Comparison of ENCODE assay signal across 2 cellular contexts in the genomic region with DNA sequence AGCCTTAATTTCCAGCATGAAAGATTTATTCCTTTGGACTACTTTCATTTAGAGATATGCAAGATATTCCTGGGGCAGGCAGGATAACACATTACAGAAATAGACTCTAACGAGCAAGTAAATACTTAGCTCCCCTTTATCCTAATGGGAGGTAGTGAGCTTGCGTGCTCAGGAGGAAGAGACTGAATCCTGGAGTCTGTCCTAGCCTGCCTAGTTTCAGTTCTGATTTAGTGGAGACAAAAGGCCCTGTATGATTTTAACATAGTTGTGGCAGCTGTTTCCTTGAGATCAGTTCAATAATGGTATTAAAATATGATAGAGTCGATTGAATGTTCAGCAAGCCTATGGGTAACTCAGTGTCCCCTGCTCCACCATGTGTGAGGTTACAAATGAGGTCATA.
TF ChIP-seq lines count a peak whose summit lies in the region.

No MANE protein-coding gene starts in this region.

TF ChIP-seq in liver, 16 proteins besides CTCF, POLR2A, EP300 and RAD21 (continued from another document):
- TF ChIP-seq, protein P1, sequence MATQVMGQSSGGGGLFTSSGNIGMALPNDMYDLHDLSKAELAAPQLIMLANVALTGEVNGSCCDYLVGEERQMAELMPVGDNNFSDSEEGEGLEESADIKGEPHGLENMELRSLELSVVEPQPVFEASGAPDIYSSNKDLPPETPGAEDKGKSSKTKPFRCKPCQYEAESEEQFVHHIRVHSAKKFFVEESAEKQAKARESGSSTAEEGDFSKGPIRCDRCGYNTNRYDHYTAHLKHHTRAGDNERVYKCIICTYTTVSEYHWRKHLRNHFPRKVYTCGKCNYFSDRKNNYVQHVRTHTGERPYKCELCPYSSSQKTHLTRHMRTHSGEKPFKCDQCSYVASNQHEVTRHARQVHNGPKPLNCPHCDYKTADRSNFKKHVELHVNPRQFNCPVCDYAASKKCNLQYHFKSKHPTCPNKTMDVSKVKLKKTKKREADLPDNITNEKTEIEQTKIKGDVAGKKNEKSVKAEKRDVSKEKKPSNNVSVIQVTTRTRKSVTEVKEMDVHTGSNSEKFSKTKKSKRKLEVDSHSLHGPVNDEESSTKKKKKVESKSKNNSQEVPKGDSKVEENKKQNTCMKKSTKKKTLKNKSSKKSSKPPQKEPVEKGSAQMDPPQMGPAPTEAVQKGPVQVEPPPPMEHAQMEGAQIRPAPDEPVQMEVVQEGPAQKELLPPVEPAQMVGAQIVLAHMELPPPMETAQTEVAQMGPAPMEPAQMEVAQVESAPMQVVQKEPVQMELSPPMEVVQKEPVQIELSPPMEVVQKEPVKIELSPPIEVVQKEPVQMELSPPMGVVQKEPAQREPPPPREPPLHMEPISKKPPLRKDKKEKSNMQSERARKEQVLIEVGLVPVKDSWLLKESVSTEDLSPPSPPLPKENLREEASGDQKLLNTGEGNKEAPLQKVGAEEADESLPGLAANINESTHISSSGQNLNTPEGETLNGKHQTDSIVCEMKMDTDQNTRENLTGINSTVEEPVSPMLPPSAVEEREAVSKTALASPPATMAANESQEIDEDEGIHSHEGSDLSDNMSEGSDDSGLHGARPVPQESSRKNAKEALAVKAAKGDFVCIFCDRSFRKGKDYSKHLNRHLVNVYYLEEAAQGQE (IDR thresholded peaks at IDR 0.05), result no peak
- TF ChIP-seq ZBTB33 (IDR thresholded peaks at IDR 0.05), result no peak
- TF ChIP-seq GABPA (IDR thresholded peaks at IDR 0.05 in 1 of 2, conservative IDR thresholded peaks at IDR 0.05 in 1 of 2), result no peak
- TF ChIP-seq HNF4G (IDR thresholded peaks at IDR 0.05), result no peak
- no peak for TF ChIP-seq HNF4A (conservative IDR thresholded peaks at IDR 0.05)
- TF ChIP-seq MAX (IDR thresholded peaks at IDR 0.05), result no peak
- TF ChIP-seq FOXA2 (IDR thresholded peaks at IDR 0.05), result no peak
- no peak for TF ChIP-seq FOXA1 (IDR thresholded peaks at IDR 0.05)
- no peak for TF ChIP-seq TAF1 (conservative IDR thresholded peaks at IDR 0.05)

TF ChIP-seq in HepG2, 621 proteins besides CTCF, POLR2A, EP300 and RAD21 (continued from another document):
- TF ChIP-seq, protein P2, sequence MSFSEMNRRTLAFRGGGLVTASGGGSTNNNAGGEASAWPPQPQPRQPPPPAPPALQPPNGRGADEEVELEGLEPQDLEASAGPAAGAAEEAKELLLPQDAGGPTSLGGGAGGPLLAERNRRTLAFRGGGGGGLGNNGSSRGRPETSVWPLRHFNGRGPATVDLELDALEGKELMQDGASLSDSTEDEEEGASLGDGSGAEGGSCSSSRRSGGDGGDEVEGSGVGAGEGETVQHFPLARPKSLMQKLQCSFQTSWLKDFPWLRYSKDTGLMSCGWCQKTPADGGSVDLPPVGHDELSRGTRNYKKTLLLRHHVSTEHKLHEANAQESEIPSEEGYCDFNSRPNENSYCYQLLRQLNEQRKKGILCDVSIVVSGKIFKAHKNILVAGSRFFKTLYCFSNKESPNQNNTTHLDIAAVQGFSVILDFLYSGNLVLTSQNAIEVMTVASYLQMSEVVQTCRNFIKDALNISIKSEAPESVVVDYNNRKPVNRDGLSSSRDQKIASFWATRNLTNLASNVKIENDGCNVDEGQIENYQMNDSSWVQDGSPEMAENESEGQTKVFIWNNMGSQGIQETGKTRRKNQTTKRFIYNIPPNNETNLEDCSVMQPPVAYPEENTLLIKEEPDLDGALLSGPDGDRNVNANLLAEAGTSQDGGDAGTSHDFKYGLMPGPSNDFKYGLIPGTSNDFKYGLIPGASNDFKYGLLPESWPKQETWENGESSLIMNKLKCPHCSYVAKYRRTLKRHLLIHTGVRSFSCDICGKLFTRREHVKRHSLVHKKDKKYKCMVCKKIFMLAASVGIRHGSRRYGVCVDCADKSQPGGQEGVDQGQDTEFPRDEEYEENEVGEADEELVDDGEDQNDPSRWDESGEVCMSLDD (CRISPR knock-in tag; IDR thresholded peaks at IDR 0.05; ENCODE audit: borderline replicate concordance), result no peak
- no peak for TF ChIP-seq ZNF274 (CRISPR knock-in tag; IDR thresholded peaks at IDR 0.05)
